27 cellular contexts compared by ENCODE assay signal in the genomic region with DNA sequence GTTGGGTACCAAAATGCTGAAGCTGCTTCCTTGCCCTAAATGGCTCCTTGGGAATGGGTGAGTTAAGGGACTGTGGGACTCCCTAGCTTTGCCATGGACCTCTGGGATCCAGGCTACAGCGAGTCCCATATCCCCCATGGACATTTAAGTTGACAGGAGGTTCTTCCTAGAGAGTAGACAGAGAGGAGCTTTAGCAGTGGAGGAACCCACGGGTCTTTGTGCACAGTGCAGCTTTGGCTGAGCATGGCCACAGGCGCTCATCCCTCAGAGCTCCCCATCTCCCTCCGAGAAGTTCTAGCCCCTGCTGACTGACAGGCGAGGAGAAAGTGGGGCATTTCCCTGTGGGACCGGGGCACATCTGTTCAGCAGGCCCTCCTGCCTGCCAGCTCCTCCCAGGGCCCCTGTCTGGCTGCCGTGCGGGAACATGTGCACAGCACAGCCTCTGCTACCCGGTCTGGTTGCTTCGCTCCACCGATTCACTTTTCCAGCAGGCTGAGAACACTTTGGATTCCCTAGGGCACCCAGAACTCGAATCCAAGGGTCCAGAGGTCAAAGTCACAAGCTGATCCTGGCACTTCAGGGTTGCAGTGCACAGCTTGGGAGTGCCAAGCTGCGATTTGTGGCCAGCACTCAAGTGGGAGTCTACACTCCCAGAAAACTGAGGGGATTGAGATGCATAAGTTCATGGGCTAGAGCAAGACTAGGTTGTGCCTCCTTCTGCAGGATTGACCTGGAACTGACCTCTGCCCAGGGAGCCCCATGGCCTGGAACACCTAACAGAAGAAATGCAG. TPM values are rescaled to one million over a fixed set of nuclear protein-coding genes. Genes with fewer than 3 reads are reported as not detected.
"Had no signal": no experiment of that assay in that cellular context is flagged by ENCODE, and none has a peak within 500 bp of the region (broad histone marks: within the 10 kb centered on the region; RNA-seq: fewer than 3 reads in every experiment).

No MANE protein-coding gene starts in this region.

- DNase-seq: activated CD4-positive, alpha-beta T cell treated with anti-CD3 and anti-CD28 coated beads for 4 hours; activated CD8-positive, alpha-beta memory T cell treated with anti-CD3 and anti-CD28 coated beads, Interleukin-2, amount 50 U/mL, for 4 hours; activated CD8-positive, alpha-beta T cell treated with anti-CD3 and anti-CD28 coated beads for 36 hours; activated gamma-delta T cell treated with Interleukin-2 at 50 U/mL for 16 hours; activated naive CD4-positive, alpha-beta T cell treated with anti-CD3 and anti-CD28 coated beads, Interleukin-2, amount 10 ng/mL, durations not matched to agents 7 days and 5 days; activated naive CD8-positive, alpha-beta T cell treated with anti-CD3 and anti-CD28 coated beads for 36 hours; activated T-cell treated with anti-CD3 and anti-CD28 coated beads, Interleukin-2, amount 50 U/mL, for 72 hours; brain microvascular endothelial cell; Karpas-422; MM.1S; NCI-H1105; NCI-H1436 treated with DMSO at 0.1 percent for 48 hours; NCI-H1930; NCI-H345; NCI-H510A treated with DMSO at 0.1 percent for 48 hours; NCI-H774; RPMI8226; T-helper 1 cell; WERI-Rb-1 had no signal

- H3K9me3 Mint-ChIP-seq: activated CD8-positive, alpha-beta T cell treated with anti-CD3 and anti-CD28 coated beads for 36 hours; activated naive CD4-positive, alpha-beta T cell treated with anti-CD3 and anti-CD28 coated beads, Interleukin-2, amount 10 ng/mL, durations not matched to agents 7 days and 5 days; activated naive CD8-positive, alpha-beta T cell treated with anti-CD3 and anti-CD28 coated beads for 36 hours; activated T-helper 2 cell treated with anti-CD3 and anti-CD28 coated beads, Interferon-gamma antibody, Interleukin-2, Interleukin-4, amounts not matched to agents 10 μg/mL and 5 μg/mL and 100 μg/mL, durations not matched to agents 14 hours and 24 hours and 36 hours had no signal

- H3K27ac Mint-ChIP-seq: activated CD8-positive, alpha-beta T cell treated with anti-CD3 and anti-CD28 coated beads for 36 hours; activated naive CD4-positive, alpha-beta T cell treated with anti-CD3 and anti-CD28 coated beads, Interleukin-2, amount 10 ng/mL, durations not matched to agents 7 days and 5 days; activated naive CD8-positive, alpha-beta T cell treated with anti-CD3 and anti-CD28 coated beads for 36 hours; activated T-cell treated with anti-CD3 and anti-CD28 coated beads, Interleukin-2, amount 50 U/mL, for 72 hours; activated T-helper 2 cell treated with anti-CD3 and anti-CD28 coated beads, Interferon-gamma antibody, Interleukin-2, Interleukin-4, amounts not matched to agents 10 μg/mL and 5 μg/mL and 100 μg/mL, durations not matched to agents 14 hours and 24 hours and 36 hours had no signal

- H3K4me3 ChIP-seq: cardiac muscle cell, K562, SK-N-MC had no signal

- H3K4me3 Mint-ChIP-seq: activated CD8-positive, alpha-beta T cell treated with anti-CD3 and anti-CD28 coated beads for 36 hours; activated naive CD4-positive, alpha-beta T cell treated with anti-CD3 and anti-CD28 coated beads, Interleukin-2, amount 10 ng/mL, durations not matched to agents 7 days and 5 days; activated naive CD8-positive, alpha-beta T cell treated with anti-CD3 and anti-CD28 coated beads for 36 hours; activated T-cell treated with anti-CD3 and anti-CD28 coated beads, Interleukin-2, amount 50 U/mL, for 72 hours had no signal

- H3K4me1 Mint-ChIP-seq: activated naive CD4-positive, alpha-beta T cell treated with anti-CD3 and anti-CD28 coated beads, Interleukin-2, amount 10 ng/mL, durations not matched to agents 7 days and 5 days; activated naive CD8-positive, alpha-beta T cell treated with anti-CD3 and anti-CD28 coated beads for 36 hours had no signal

- H3K36me3 Mint-ChIP-seq: activated naive CD4-positive, alpha-beta T cell treated with anti-CD3 and anti-CD28 coated beads, Interleukin-2, amount 10 ng/mL, durations not matched to agents 7 days and 5 days; activated naive CD8-positive, alpha-beta T cell treated with anti-CD3 and anti-CD28 coated beads for 36 hours had no signal

- H3K36me3 ChIP-seq: brain microvascular endothelial cell, cardiac muscle cell, WERI-Rb-1 had no signal

- H3K27me3 ChIP-seq: brain microvascular endothelial cell, cardiac muscle cell had no signal

- ATAC-seq: activated CD4-positive, CD25-positive, alpha-beta regulatory T cell treated with anti-CD3 and anti-CD28 coated beads, Interleukin-2, amount 50 U/mL, for 24 hours; activated CD8-positive, alpha-beta T cell treated with anti-CD3 and anti-CD28 coated beads for 36 hours; activated T-cell treated with anti-CD3 and anti-CD28 coated beads, Interleukin-2, amount 50 U/mL, for 72 hours; K562; Right ventricle myocardium inferior had no signal

- H3K27ac ChIP-seq: brain microvascular endothelial cell, cardiac muscle cell, SK-N-MC, WERI-Rb-1 had no signal

RNA-seq across cellular contexts. Expression of a gene that starts 40.6 kb away (rescaled TPM):
- total RNA-seq: activated CD8-positive, alpha-beta T cell treated with anti-CD3 and anti-CD28 coated beads for 36 hours; activated naive CD8-positive, alpha-beta T cell treated with anti-CD3 and anti-CD28 coated beads for 36 hours; activated T-cell treated with anti-CD3 and anti-CD28 coated beads, Interleukin-2, amount 50 U/mL, for 72 hours; activated T-helper 2 cell treated with anti-CD3 and anti-CD28 coated beads, Interferon-gamma antibody, Interleukin-2, Interleukin-4, amounts not matched to agents 10 μg/mL and 5 μg/mL and 100 μg/mL, durations not matched to agents 14 hours and 24 hours and 36 hours; K562; OCI-LY7; T-helper 2 cell treated with Interferon-gamma antibody and Interleukin-4, amounts not matched to agents 100 ng/mL and 5 ng/mL, for 36 hours had no signal
- polyA plus RNA-seq: K562 had no signal
